In the genomic region with DNA sequence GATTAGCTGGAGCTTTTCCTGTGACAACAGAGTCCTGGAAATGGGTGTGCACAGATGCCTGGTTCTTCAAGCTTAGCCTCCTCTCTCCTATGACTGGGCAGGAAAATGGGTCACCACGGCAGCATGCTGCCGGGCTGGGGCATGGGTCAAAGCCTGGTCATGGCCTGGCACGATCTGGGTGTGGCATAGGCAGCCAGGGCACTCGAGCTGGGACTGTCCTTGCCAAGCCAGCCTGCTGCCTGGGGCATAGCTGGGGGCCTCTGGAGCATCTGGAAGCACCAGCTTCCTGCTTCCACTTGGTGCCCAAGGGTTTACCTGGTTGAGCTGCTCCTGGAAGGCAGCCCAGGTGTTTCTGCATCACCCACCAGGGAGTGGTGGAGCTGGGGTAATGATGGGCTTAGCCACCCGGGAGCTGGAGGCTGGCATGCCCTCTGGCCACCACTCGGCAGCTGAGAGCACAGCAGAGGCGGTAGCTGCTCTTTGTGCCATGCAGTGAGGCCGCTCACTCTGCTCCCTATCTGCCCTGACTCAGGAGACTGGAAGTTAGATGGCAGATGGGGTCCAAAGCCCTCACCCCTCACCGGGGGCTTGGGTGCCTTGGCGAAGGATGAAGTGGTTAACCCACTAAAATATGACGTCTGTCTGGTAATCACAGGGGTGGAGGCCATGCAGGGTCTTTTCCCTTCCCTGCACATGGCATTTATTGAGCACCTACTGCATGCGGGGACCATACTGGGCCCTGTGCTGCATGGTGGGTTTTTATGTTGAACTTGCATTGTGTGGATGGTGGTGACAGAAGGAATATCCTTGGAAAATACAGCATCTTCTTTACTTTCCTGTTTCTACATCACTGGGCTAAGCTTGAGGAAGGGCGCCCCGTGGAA, we compare ENCODE assay signal across 12 cellular contexts. TPM values are rescaled to one million over a fixed set of nuclear protein-coding genes. Genes with fewer than 3 reads are reported as not detected.
A peak's percentile ranks its signal among the peaks of the same experiment; 100 is the strongest.
DNase-seq lines count a peak whose midpoint lies in the region; ATAC-seq and TF ChIP-seq lines count a peak whose summit lies in the region.
"Had no signal": no experiment of that assay in that cellular context is flagged by ENCODE, and none has a peak within 500 bp of the region (broad histone marks: within the 10 kb centered on the region; RNA-seq: fewer than 3 reads in every experiment).

No MANE protein-coding gene starts in this region.

- peaks cover 5% of the 10 kb centered on the region for H3K4me1 ChIP-seq in CD8-positive, alpha-beta memory T cell (ENCODE audit: insufficient read depth, low read length)
- H3K4me1 ChIP-seq in HEK293 (ENCODE audit: control insufficient read depth, insufficient read depth, low read length) (no peaks in the 10 kb centered on the region), mesenchymal stem cell (ENCODE audit: control insufficient read depth, insufficient read depth, low read depth, low read length) (peaks cover 18% of the 10 kb centered on the region)
- H3K4me1 ChIP-seq: HAP-1 had no signal

- no peak overlapping the region for H3K4ac ChIP-seq in mesenchymal stem cell (ENCODE audit: low read depth in 1 of 2, low read length in 2 of 2)

- H3K27me3 ChIP-seq in CD8-positive, alpha-beta memory T cell (ENCODE audit: insufficient read depth, low read length, poor library complexity, severe bottlenecking): no peaks in the 10 kb centered on the region
- H3K27me3 ChIP-seq in mesenchymal stem cell (ENCODE audit: control insufficient read depth in 1 of 2, insufficient read depth in 1 of 2, low read length in 2 of 2): peaks cover 0 to under 1% of the 10 kb centered on the region in 2 experiments

- no peaks in the 10 kb centered on the region for H3K9me3 Mint-ChIP-seq in CD8-positive, alpha-beta memory T cell
- no peaks in the 10 kb centered on the region for H3K9me3 Mint-ChIP-seq in activated naive CD8-positive, alpha-beta T cell treated with anti-CD3 and anti-CD28 coated beads for 36 hours

- peaks cover 27% of the 10 kb centered on the region for H3K79me1 ChIP-seq in mesenchymal stem cell (replicated peaks; ENCODE audit: low read length, poor library complexity, severe bottlenecking)

- no peak overlapping the region for H2BK5ac ChIP-seq in mesenchymal stem cell (ENCODE audit: low read depth, low read length, poor library complexity, severe bottlenecking)

- H3K4me3 ChIP-seq in CD8-positive, alpha-beta memory T cell (ENCODE audit: low read length): no peak overlapping the region
- H3K4me3 ChIP-seq in HEK293 (ENCODE audit: low read depth, low read length) (no peak overlapping the region), mesenchymal stem cell (ENCODE audit: insufficient read depth in 1 of 2, low read depth in 1 of 2, low read length in 2 of 2) (no peak overlapping the region)

- H3K23ac ChIP-seq in mesenchymal stem cell (ENCODE audit: low read length in 2 of 2): no peak overlapping the region

- H3K27ac Mint-ChIP-seq in CD8-positive, alpha-beta memory T cell: peak overlapping the region in 2 of 8 donors; percentile 19 to 39
- no peak overlapping the region for H3K27ac Mint-ChIP-seq in activated naive CD8-positive, alpha-beta T cell treated with anti-CD3 and anti-CD28 coated beads for 36 hours

- POLR2A ChIA-PET in CD8-positive, alpha-beta memory T cell (lab: Charles Lee): interaction anchor here (0.6 kb wide), 1 partner anchor 147 kb away, joined by 3 read pairs; no protein-coding TSS in a partner anchor
- POLR2A ChIA-PET in HEK293 (lab: Yijun Ruan, JAX): interaction anchor here (0.5 kb wide), 1 partner anchor 543 kb away, joined by 3 read pairs; no protein-coding TSS in a partner anchor

- no peak overlapping the region for H2BK12ac ChIP-seq in mesenchymal stem cell (ENCODE audit: low read length in 2 of 2)

- intact Hi-C loops in Right ventricle myocardium superior (cut with DNase I): no loop called here

- H3K18ac ChIP-seq in mesenchymal stem cell (ENCODE audit: low read depth in 1 of 2, low read length in 2 of 2): no peak overlapping the region

- no peak overlapping the region for H2BK120ac ChIP-seq in mesenchymal stem cell (ENCODE audit: low read depth, low read length)

- no peak for ATAC-seq in HG02642 (IDR thresholded peaks at IDR 0.05; ENCODE audit: poor library complexity, unreplicated experiment)
- ATAC-seq in Right ventricle myocardium superior (ENCODE audit: poor library complexity): no peak
- no peak for ATAC-seq in GM18498 (IDR thresholded peaks at IDR 0.05; ENCODE audit: unreplicated experiment)

- H4K8ac ChIP-seq in mesenchymal stem cell (ENCODE audit: low read length): no peak overlapping the region

- H3K27ac ChIP-seq in CD8-positive, alpha-beta memory T cell (ENCODE audit: low read depth, low read length): no peak overlapping the region
- H3K27ac ChIP-seq in HEK293 (ENCODE audit: extremely low read depth, low read depth, low read length) (no peak overlapping the region), mesenchymal stem cell (ENCODE audit: low read length, poor library complexity, severe bottlenecking) (no peak overlapping the region)

- H3K27me3 Mint-ChIP-seq in CD8-positive, alpha-beta memory T cell: peaks cover 0 to 3% of the 10 kb centered on the region in 2 donors
- peaks cover 4% of the 10 kb centered on the region for H3K27me3 Mint-ChIP-seq in activated naive CD8-positive, alpha-beta T cell treated with anti-CD3 and anti-CD28 coated beads for 36 hours

- no peak overlapping the region for H2AK5ac ChIP-seq in mesenchymal stem cell (ENCODE audit: low read length, severe bottlenecking)

- no peak overlapping the region for H2BK15ac ChIP-seq in mesenchymal stem cell (ENCODE audit: low read depth, poor library complexity, severe bottlenecking)

- WGBS in mesenchymal stem cell: 95% methylated on average over 13 of the region's 14 CpGs

- H3K14ac ChIP-seq in mesenchymal stem cell (ENCODE audit: low read length in 2 of 2): no peak overlapping the region

- peaks cover 0 to 1% (median 0%) of the 10 kb centered on the region in 3 donors for H3K36me3 Mint-ChIP-seq in CD8-positive, alpha-beta memory T cell
- H3K36me3 Mint-ChIP-seq in activated naive CD8-positive, alpha-beta T cell treated with anti-CD3 and anti-CD28 coated beads for 36 hours: no peaks in the 10 kb centered on the region

- no peak for TF ChIP-seq CTCF in HEK293 (tag by site-specific recombination; IDR thresholded peaks at IDR 0.05)

- H3K9ac ChIP-seq in mesenchymal stem cell (ENCODE audit: low read length): no peak overlapping the region

- peak overlapping the region; percentile 10 for H4K91ac ChIP-seq in mesenchymal stem cell (ENCODE audit: low read length)

- DNase-seq in CD8-positive, alpha-beta memory T cell: no peak
- DNase-seq in activated naive CD8-positive, alpha-beta T cell treated with anti-CD3 and anti-CD28 coated beads for 36 hours: no peak
- DNase-seq in mesenchymal stem cell (no peak), Right ventricle myocardium superior (no peak), cerebellar nuclear complex (lab: John Stamatoyannopoulos, UW) (no peak)
- DNase-seq: activated CD4-positive, alpha-beta T cell treated with anti-CD3 and anti-CD28 coated beads, Interleukin-2, amount 50 U/mL, for 4 hours; caudate nucleus had no signal

- no peak overlapping the region for H3K4me2 ChIP-seq in mesenchymal stem cell (ENCODE audit: low read length, poor library complexity, severe bottlenecking)

- H3K36me3 ChIP-seq in CD8-positive, alpha-beta memory T cell (ENCODE audit: insufficient read depth, low read length): no peaks in the 10 kb centered on the region
- H3K36me3 ChIP-seq in HEK293 (ENCODE audit: control insufficient read depth in 2 of 2, insufficient read depth in 1 of 2, low read length in 2 of 2) (no peaks in the 10 kb centered on the region), mesenchymal stem cell (ENCODE audit: control insufficient read depth in 1 of 2, insufficient read depth in 2 of 2, low read depth in 1 of 2, low read length in 2 of 2) (no peaks in the 10 kb centered on the region)
- H3K36me3 ChIP-seq: HAP-1 had no signal

- no peak overlapping the region for H2AFZ ChIP-seq in mesenchymal stem cell (ENCODE audit: low read depth, low read length)

- CTCF ChIA-PET in CD8-positive, alpha-beta memory T cell (lab: Charles Lee): interaction anchor here (1.1 to 4.3 kb wide), 6 partner anchors 9 to 108 kb away, joined by 3 to 29 read pairs (median 6); no protein-coding TSS in a partner anchor
- CTCF ChIA-PET in HEK293 (lab: Yijun Ruan, JAX): interaction anchor here (0.6 to 1.9 kb wide), 4 partner anchors 9 to 281 kb away, joined by 3 to 9 read pairs (median 3); no protein-coding TSS in a partner anchor

- peak overlapping the region; percentile 29 to 88 (median 64) for H3K4me3 Mint-ChIP-seq in CD8-positive, alpha-beta memory T cell
- peak overlapping the region; percentile 32 for H3K4me3 Mint-ChIP-seq in activated naive CD8-positive, alpha-beta T cell treated with anti-CD3 and anti-CD28 coated beads for 36 hours

- no peaks in the 10 kb centered on the region for H3K9me3 ChIP-seq in CD8-positive, alpha-beta memory T cell (ENCODE audit: low read length)
- no peaks in the 10 kb centered on the region for H3K9me3 ChIP-seq in HEK293 (ENCODE audit: control insufficient read depth, insufficient read depth, low read depth, low read length)
- H3K9me3 ChIP-seq in mesenchymal stem cell (ENCODE audit: control insufficient read depth, low read length): no peaks in the 10 kb centered on the region
- H3K9me3 ChIP-seq: HAP-1 had no signal

- H3K4me1 Mint-ChIP-seq in CD8-positive, alpha-beta memory T cell: peaks cover 17 to 24% (median 21%) of the 10 kb centered on the region in 3 donors
- H3K4me1 Mint-ChIP-seq in activated naive CD8-positive, alpha-beta T cell treated with anti-CD3 and anti-CD28 coated beads for 36 hours: peaks cover 4% of the 10 kb centered on the region

RNA-seq across cellular contexts. Expression of gene OTUB2, which starts 1.7 kb away (rescaled TPM):
- total RNA-seq in CD8-positive, alpha-beta memory T cell: 1 to 10 TPM; 1.1 to 1.8 TPM
- 0.12 TPM for polyA plus RNA-seq in CD8-positive, alpha-beta memory T cell
- under 1 TPM; 0.31 to 0.48 TPM for total RNA-seq in activated naive CD8-positive, alpha-beta T cell treated with anti-CD3 and anti-CD28 coated beads for 36 hours
- polyA plus RNA-seq in mesenchymal stem cell (2013, experiment 1 of 2): 1.1 TPM
- polyA plus RNA-seq in mesenchymal stem cell (2013, experiment 2 of 2): 1.1 TPM
- 0.56 TPM for total RNA-seq in Right ventricle myocardium superior

RNA-seq across cellular contexts. Expression of gene CCDC197, which starts 30.7 kb away (rescaled TPM):
- not detected for total RNA-seq in CD8-positive, alpha-beta memory T cell
- not detected for polyA plus RNA-seq in CD8-positive, alpha-beta memory T cell
- not detected for total RNA-seq in activated naive CD8-positive, alpha-beta T cell treated with anti-CD3 and anti-CD28 coated beads for 36 hours
- not detected for polyA plus RNA-seq in mesenchymal stem cell (2013, experiment 1 of 2)
- polyA plus RNA-seq in mesenchymal stem cell (2013, experiment 2 of 2): not detected
- total RNA-seq in Right ventricle myocardium superior: 1.3 TPM
- total RNA-seq: temporal lobe had no signal

RNA-seq across cellular contexts. Expression of gene ASB2, which starts 51.4 kb away (rescaled TPM):
- total RNA-seq in CD8-positive, alpha-beta memory T cell: 10 to 100 TPM; 93.5 to 98.0 TPM
- polyA plus RNA-seq in CD8-positive, alpha-beta memory T cell: 4.8 TPM
- 10 to 100 TPM; 26.4 to 29.1 TPM for total RNA-seq in activated naive CD8-positive, alpha-beta T cell treated with anti-CD3 and anti-CD28 coated beads for 36 hours
- not detected for polyA plus RNA-seq in mesenchymal stem cell (2013, experiment 1 of 2)
- not detected for polyA plus RNA-seq in mesenchymal stem cell (2013, experiment 2 of 2)
- total RNA-seq in Right ventricle myocardium superior: 297 TPM
- total RNA-seq: temporal lobe had no signal

RNA-seq across cellular contexts. Expression of gene DDX24, which starts 53.2 kb away (rescaled TPM):
- total RNA-seq in CD8-positive, alpha-beta memory T cell: 100 to 1,000 TPM; 274 to 283 TPM
- polyA plus RNA-seq in CD8-positive, alpha-beta memory T cell: 287 TPM
- total RNA-seq in activated naive CD8-positive, alpha-beta T cell treated with anti-CD3 and anti-CD28 coated beads for 36 hours: 100 to 1,000 TPM; 320 to 332 TPM
- 132 TPM for polyA plus RNA-seq in mesenchymal stem cell (2013, experiment 1 of 2)
- 129 TPM for polyA plus RNA-seq in mesenchymal stem cell (2013, experiment 2 of 2)
- 181 TPM for total RNA-seq in Right ventricle myocardium superior

RNA-seq across cellular contexts. Expression of gene IFI27L1, which starts 53.3 kb away (rescaled TPM):
- total RNA-seq in CD8-positive, alpha-beta memory T cell: 10 to 100 TPM; 15.5 to 18.4 TPM
- polyA plus RNA-seq in CD8-positive, alpha-beta memory T cell: 8.3 TPM
- 10 to 100 TPM; 15.9 to 18.2 TPM for total RNA-seq in activated naive CD8-positive, alpha-beta T cell treated with anti-CD3 and anti-CD28 coated beads for 36 hours
- polyA plus RNA-seq in mesenchymal stem cell (2013, experiment 1 of 2): 20.5 TPM
- 20.5 TPM for polyA plus RNA-seq in mesenchymal stem cell (2013, experiment 2 of 2)
- total RNA-seq in Right ventricle myocardium superior: 11.6 TPM
